ENCODE assay signal across 14 cellular contexts in the genomic region with DNA sequence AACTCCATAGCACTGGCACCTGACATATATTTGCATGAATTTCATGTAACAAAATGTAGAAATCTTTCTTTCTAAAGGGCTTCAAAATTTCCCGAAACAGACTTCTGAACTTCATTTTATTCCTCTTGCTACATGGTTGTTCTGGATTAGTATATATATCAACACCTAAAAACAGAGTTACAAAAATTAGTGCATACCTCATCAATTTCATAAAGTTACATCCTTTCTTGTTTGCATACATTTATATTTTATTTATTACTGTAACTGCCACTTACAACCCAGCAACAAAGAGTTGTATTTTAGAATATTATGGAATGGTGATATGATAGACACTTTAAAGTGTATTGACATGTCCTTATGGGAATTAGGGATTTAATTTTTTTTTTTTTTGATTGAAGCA. TPM values are rescaled to one million over a fixed set of nuclear protein-coding genes. Genes with fewer than 3 reads are reported as not detected.
DNase-seq lines count a peak whose midpoint lies in the region; ATAC-seq and TF ChIP-seq lines count a peak whose summit lies in the region.
"Had no signal": no experiment of that assay in that cellular context is flagged by ENCODE, and none has a peak within 500 bp of the region (broad histone marks: within the 10 kb centered on the region; RNA-seq: fewer than 3 reads in every experiment).

No MANE protein-coding gene starts in this region.

- no peak overlapping the region; the same call in 1 of the 2 replicates for H3K27ac ChIP-seq in PC-3 (ENCODE audit: low read length)
- no peak overlapping the region for H3K27ac ChIP-seq in brain microvascular endothelial cell

- H3K27ac Mint-ChIP-seq in Calu3 (ENCODE audit: unreplicated experiment), result peak overlapping the region; percentile 98
- H3K27ac Mint-ChIP-seq: activated CD4-positive, alpha-beta T cell treated with anti-CD3 and anti-CD28 coated beads, Interleukin-2, amount 10 ng/mL, durations not matched to agents 24 days and 14 days; activated naive CD8-positive, alpha-beta T cell treated with anti-CD3 and anti-CD28 coated beads, Interleukin-2, amount 10 ng/mL, durations not matched to agents 7 days and 5 days had no signal

- peak overlapping the region; percentile 93 for H3K4me3 Mint-ChIP-seq in Calu3 (ENCODE audit: low read depth, unreplicated experiment)
- H3K4me3 Mint-ChIP-seq: central memory CD8-positive, alpha-beta T cell had no signal

- in situ Hi-C loops in brain microvascular endothelial cell (cut with HindIII; ENCODE audit: low pct_ligation_motif_present, low sequenced_read_pairs), result no loop called here

- CTCF ChIA-PET in Calu3 (lab: Charles Lee) (interaction anchor here (0.7 to 2.6 kb wide), 9 partner anchors 9 to 305 kb away, joined by 3 to 17 read pairs (median 4); no protein-coding TSS in a partner anchor), PC-3 (lab: Charles Lee) (interaction anchor here (0.7 kb wide), 1 partner anchor 81 kb away, joined by 3 read pairs; no protein-coding TSS in a partner anchor)

- H3K9me3 Mint-ChIP-seq in Calu3 (ENCODE audit: low read depth, unreplicated experiment), result no peaks in the 10 kb centered on the region
- H3K9me3 Mint-ChIP-seq: activated CD4-positive, alpha-beta T cell treated with anti-CD3 and anti-CD28 coated beads, Interleukin-2, amount 10 ng/mL, durations not matched to agents 24 days and 14 days; activated naive CD8-positive, alpha-beta T cell treated with anti-CD3 and anti-CD28 coated beads, Interleukin-2, amount 10 ng/mL, durations not matched to agents 7 days and 5 days; activated T-cell treated with anti-CD3 and anti-CD28 coated beads, Interleukin-2, amount 50 U/mL, for 4 hours; central memory CD8-positive, alpha-beta T cell had no signal

- H3K36me3 Mint-ChIP-seq in Calu3 (ENCODE audit: insufficient read depth, unreplicated experiment), result peaks cover 55% of the 10 kb centered on the region
- H3K36me3 Mint-ChIP-seq: activated naive CD8-positive, alpha-beta T cell treated with anti-CD3 and anti-CD28 coated beads, Interleukin-2, amount 10 ng/mL, durations not matched to agents 7 days and 5 days had no signal

- H3K4me3 ChIP-seq in PC-3 (ENCODE audit: low read length) (peak overlapping the region; percentile 89), epithelial cell of proximal tubule (ENCODE audit: low read depth, low read length) (peak overlapping the region; percentile 88), neuron (ENCODE audit: low read length) (peak overlapping the region; percentile 96), brain microvascular endothelial cell (ENCODE audit: low read depth, low read length) (no peak overlapping the region)

- H3K27me3 Mint-ChIP-seq in Calu3 (ENCODE audit: unreplicated experiment), result no peaks in the 10 kb centered on the region

- H4K20me1 ChIP-seq in PC-3 (ENCODE audit: low read length), result no peaks in the 10 kb centered on the region

- POLR2A ChIA-PET in PC-3 (lab: Charles Lee; ENCODE audit: unreplicated experiment), result interaction anchor here (0.6 kb wide), 1 partner anchor 572 kb away, joined by 3 read pairs; no protein-coding TSS in a partner anchor

- H3K36me3 ChIP-seq in PC-3 (ENCODE audit: low read depth, low read length) (no peaks in the 10 kb centered on the region), neuron (ENCODE audit: insufficient read depth, low read length) (no peaks in the 10 kb centered on the region), brain microvascular endothelial cell (replicated peaks) (no peaks in the 10 kb centered on the region)

- TF ChIP-seq CTCF in Calu3 (IDR thresholded peaks at IDR 0.05; ENCODE audit: unreplicated experiment) (no peak), PC-3 (conservative IDR thresholded peaks at IDR 0.05; ENCODE audit: low read depth, low read length) (no peak), epithelial cell of proximal tubule (conservative IDR thresholded peaks at IDR 0.05; ENCODE audit: low read depth, low read length) (no peak), brain microvascular endothelial cell (IDR thresholded peaks at IDR 0.05; ENCODE audit: low read depth, low read length, missing control alignments) (no peak)

- H3K4me1 ChIP-seq in PC-3 (ENCODE audit: insufficient read depth, low read length) (peaks cover 22% of the 10 kb centered on the region), neuron (ENCODE audit: insufficient read depth, low read length) (peaks cover 26% of the 10 kb centered on the region)

- no peak for DNase-seq in Calu3
- DNase-seq in PC-3, result no peak
- no peak for DNase-seq in epithelial cell of proximal tubule (ENCODE audit: low read depth)
- no peak for DNase-seq in brain microvascular endothelial cell
- DNase-seq in iPS-NIHi11 (ENCODE audit: low spot score), result no peak
- DNase-seq in DMS 273 (lab: John Stamatoyannopoulos, UW; ENCODE audit: unreplicated experiment), result no peak
- DNase-seq in Ammon's horn (ENCODE audit: low spot score), result no peak
- DNase-seq: activated CD4-positive, alpha-beta T cell treated with anti-CD3 and anti-CD28 coated beads, Interleukin-2, amount 10 ng/mL, durations not matched to agents 24 days and 14 days; activated naive CD8-positive, alpha-beta T cell treated with anti-CD3 and anti-CD28 coated beads, Interleukin-2, amount 10 ng/mL, durations not matched to agents 7 days and 5 days; activated T-cell treated with anti-CD3 and anti-CD28 coated beads, Interleukin-2, amount 50 U/mL, for 4 hours; NCI-H187 treated with DMSO at 0.1 percent for 48 hours; stimulated activated CD4-positive, alpha-beta T cell treated with anti-CD3 and anti-CD28 coated beads, Interleukin-1b, Interleukin-23, amount 100 ng/mL, for 48 hours had no signal

- H3K9me3 ChIP-seq in PC-3 (ENCODE audit: low read length) (no peaks in the 10 kb centered on the region), neuron (ENCODE audit: low read length) (no peaks in the 10 kb centered on the region)

- peak overlapping the region; percentile 88 for H2AFZ ChIP-seq in PC-3 (ENCODE audit: low read length)
- no peak overlapping the region for H2AFZ ChIP-seq in neuron (ENCODE audit: low read depth, low read length)

- no peaks in the 10 kb centered on the region for H3F3A ChIP-seq in PC-3 (ENCODE audit: low read length, unreplicated experiment)

- peak overlapping the region; percentile 81; the same call in 1 of the 2 replicates for H3K9ac ChIP-seq in PC-3 (ENCODE audit: low read length)

- no peak for ATAC-seq in PC-3
- ATAC-seq: activated T-cell treated with anti-CD3 and anti-CD28 coated beads, Interleukin-2, amount 50 U/mL, for 4 hours had no signal

- peaks cover 27% of the 10 kb centered on the region for H3K79me2 ChIP-seq in PC-3 (ENCODE audit: low read length)

- no peaks in the 10 kb centered on the region for H3K9me2 ChIP-seq in PC-3 (replicated peaks; ENCODE audit: low read length)

- intact Hi-C loops in Calu3 (cut with micrococcal nuclease; ENCODE audit: unreplicated experiment) (loop anchor here (1.0 to 5.0 kb wide), 5 partner anchors 80 to 581 kb away; a partner anchor contains a TSS), PC-3 (cut with micrococcal nuclease) (loop anchor here (1.0 to 5.0 kb wide), 3 partner anchors 74 to 581 kb away; a partner anchor contains a TSS)

- no peaks in the 10 kb centered on the region for H3K27me3 ChIP-seq in PC-3 (ENCODE audit: low read length)
- no peaks in the 10 kb centered on the region for H3K27me3 ChIP-seq in neuron (ENCODE audit: insufficient read depth, low read length)
- H3K27me3 ChIP-seq in brain microvascular endothelial cell (replicated peaks), result no peaks in the 10 kb centered on the region

- no TSS peak for BruUV-seq in Calu3 (replicated peaks; lab: Mats Ljungman, UMichigan)
- BruUV-seq in PC-3 (replicated peaks; lab: Mats Ljungman, UMichigan), result no TSS peak

- H3K4me2 ChIP-seq in PC-3 (ENCODE audit: low read length), result peak overlapping the region; percentile 99

- H3K4me1 Mint-ChIP-seq in Calu3 (ENCODE audit: low read depth, unreplicated experiment), result peaks cover 20% of the 10 kb centered on the region

RNA-seq across cellular contexts. Expression of a gene that starts 2.0 kb away (rescaled TPM):
- total RNA-seq in Calu3 (2022), result 157 and 183 TPM in 2 replicates
- total RNA-seq in PC-3 (2014; rRNA removed), result 13.9 and 14.0 TPM in 2 replicates
- 58.6 and 121 TPM in 2 replicates for total RNA-seq in epithelial cell of proximal tubule
- total RNA-seq: activated CD4-positive, alpha-beta T cell treated with anti-CD3 and anti-CD28 coated beads, Interleukin-2, amount 10 ng/mL, durations not matched to agents 24 days and 14 days; activated naive CD8-positive, alpha-beta T cell treated with anti-CD3 and anti-CD28 coated beads, Interleukin-2, amount 10 ng/mL, durations not matched to agents 7 days and 5 days had no signal
